Comparison of ENCODE assay signal across 8 cellular contexts in genomic region chr1:44213222-44214112, GRCh38. TPM values are rescaled to one million over a fixed set of nuclear protein-coding genes. Genes with fewer than 3 reads are reported as not detected.
DNase-seq lines count a peak whose midpoint lies in the region; ATAC-seq lines count a peak whose summit lies in the region.

A gene with protein sequence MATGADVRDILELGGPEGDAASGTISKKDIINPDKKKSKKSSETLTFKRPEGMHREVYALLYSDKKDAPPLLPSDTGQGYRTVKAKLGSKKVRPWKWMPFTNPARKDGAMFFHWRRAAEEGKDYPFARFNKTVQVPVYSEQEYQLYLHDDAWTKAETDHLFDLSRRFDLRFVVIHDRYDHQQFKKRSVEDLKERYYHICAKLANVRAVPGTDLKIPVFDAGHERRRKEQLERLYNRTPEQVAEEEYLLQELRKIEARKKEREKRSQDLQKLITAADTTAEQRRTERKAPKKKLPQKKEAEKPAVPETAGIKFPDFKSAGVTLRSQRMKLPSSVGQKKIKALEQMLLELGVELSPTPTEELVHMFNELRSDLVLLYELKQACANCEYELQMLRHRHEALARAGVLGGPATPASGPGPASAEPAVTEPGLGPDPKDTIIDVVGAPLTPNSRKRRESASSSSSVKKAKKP (plus strand): TSS chr1:44213471. CDS start chr1:44213754, 283 bp downstream.

- H2BK120ac ChIP-seq in mesendoderm (ENCODE audit: low read depth, low read length), result no peak within 1 kb of the TSS

- no peak within 1 kb of the TSS for H2BK15ac ChIP-seq in mesendoderm (replicated peaks; ENCODE audit: low read depth)

- no peaks in the 10 kb centered on the region for H3K9me3 ChIP-seq in BLaER1 treated with 17β-estradiol and CSF1 and Interleukin-3, amounts not matched to agents 10 nM and 100 nM (replicated peaks in 1 of 11)
- no peaks in the 10 kb centered on the region for H3K9me3 ChIP-seq in endocrine pancreas (ENCODE audit: control insufficient read depth, low read length)

- peak within 1 kb of the TSS; percentile 80 to 87 (median 85) for H3K9ac ChIP-seq in BLaER1 treated with 17β-estradiol and CSF1 and Interleukin-3, amounts not matched to agents 10 nM and 100 nM
- H3K9ac ChIP-seq in endocrine pancreas (ENCODE audit: control insufficient read depth, insufficient read depth, low read length) (peak within 1 kb of the TSS; percentile 83), mesendoderm (ENCODE audit: low read length) (peak within 1 kb of the TSS; percentile 91)

- peak within 1 kb of the TSS; percentile 76 to 97 (median 94) for H3K4me2 ChIP-seq in BLaER1 treated with 17β-estradiol and CSF1 and Interleukin-3, amounts not matched to agents 10 nM and 100 nM
- peak within 1 kb of the TSS; percentile 94 for H3K4me2 ChIP-seq in mesendoderm (ENCODE audit: low read length)

- H3K56ac ChIP-seq in mesendoderm (ENCODE audit: low read length), result peak within 1 kb of the TSS; percentile 99

- peak within 1 kb of the TSS; percentile 41 for H4K8ac ChIP-seq in mesendoderm (ENCODE audit: low read depth, low read length)

- peak within 1 kb of the TSS; percentile 99 for H4K5ac ChIP-seq in mesendoderm (ENCODE audit: low read length)

- no peaks in the 10 kb centered on the region for H3K27me3 ChIP-seq in BLaER1 treated with 17β-estradiol and CSF1 and Interleukin-3, amounts not matched to agents 10 nM and 100 nM
- H3K27me3 ChIP-seq in endocrine pancreas (ENCODE audit: control insufficient read depth, insufficient read depth, low read length) (no peaks in the 10 kb centered on the region), mesendoderm (ENCODE audit: insufficient read depth, low read length, poor library complexity) (no peaks in the 10 kb centered on the region)

- peak within 1 kb of the TSS; percentile 78 to 90 (median 88) for H3K4me3 ChIP-seq in BLaER1 treated with 17β-estradiol and CSF1 and Interleukin-3, amounts not matched to agents 10 nM and 100 nM
- H3K4me3 ChIP-seq in endocrine pancreas (ENCODE audit: control insufficient read depth, insufficient read depth, low read length), result peak within 1 kb of the TSS; percentile 84
- H3K4me3 ChIP-seq in mesendoderm (ENCODE audit: low read length), result peak within 1 kb of the TSS; percentile 91

- peaks cover 38 to 42% (median 39%) of the 10 kb centered on the region in 11 experiments for H3K36me3 ChIP-seq in BLaER1 treated with 17β-estradiol and CSF1 and Interleukin-3, amounts not matched to agents 10 nM and 100 nM
- H3K36me3 ChIP-seq in endocrine pancreas (ENCODE audit: control insufficient read depth, insufficient read depth, low read length) (no peaks in the 10 kb centered on the region), mesendoderm (ENCODE audit: control insufficient read depth, insufficient read depth, low read length) (no peaks in the 10 kb centered on the region)

- WGBS in mesendoderm (ENCODE audit: extremely low coverage, insufficient coverage, low lambda C conversion rate), result no CpG with 5 or more reads among the region's 44 CpGs

- H3K18ac ChIP-seq in mesendoderm (ENCODE audit: low read length), result no peak within 1 kb of the TSS

- H3K23ac ChIP-seq in mesendoderm (ENCODE audit: low read length), result no peak within 1 kb of the TSS

- peak within 1 kb of the TSS; percentile 73 for H3K4ac ChIP-seq in mesendoderm (ENCODE audit: low read depth, low read length)

- peaks cover 19 to 22% (median 21%) of the 10 kb centered on the region in 10 experiments for H3K4me1 ChIP-seq in BLaER1 treated with 17β-estradiol and CSF1 and Interleukin-3, amounts not matched to agents 10 nM and 100 nM
- H3K4me1 ChIP-seq in endocrine pancreas (ENCODE audit: control insufficient read depth, insufficient read depth, low read length) (no peaks in the 10 kb centered on the region), mesendoderm (ENCODE audit: control insufficient read depth, low read depth, low read length) (peaks cover 9% of the 10 kb centered on the region)

- H3K27ac ChIP-seq in BLaER1 treated with 17β-estradiol and CSF1 and Interleukin-3, amounts not matched to agents 10 nM and 100 nM, result peak within 1 kb of the TSS; percentile 68 to 89 (median 81)
- no peak within 1 kb of the TSS for H3K27ac ChIP-seq in mesendoderm (ENCODE audit: low read depth, low read length)

- DNase-seq in HT1080 (ENCODE audit: low read depth) (peak; percentile 75), NOMO-1 treated with dmso at 0.1 percent for 144 hours (lab: John Stamatoyannopoulos, UW; ENCODE audit: unreplicated experiment) (peak; percentile 78), mesendoderm (peak; percentile 86)
- DNase-seq in activated CD8-positive, alpha-beta memory T cell treated with anti-CD3 and anti-CD28 coated beads for 48 hours (ENCODE audit: low read depth in 2 of 3, low spot score in 2 of 3), result peak; percentile 72 to 83 (median 76)
- DNase-seq in stimulated activated CD8-positive, alpha-beta memory T cell treated with anti-CD3 and anti-CD28 coated beads, Interleukin-12 subunit alpha, Interleukin-12 subunit beta, amount 100 ng/mL, for 4 hours (ENCODE audit: low read depth), result peak; percentile 68

- H2BK5ac ChIP-seq in mesendoderm (ENCODE audit: low read length), result peak within 1 kb of the TSS; percentile 58

- peaks cover 0 to 15% (median 11%) of the 10 kb centered on the region in 11 experiments; a peak in 9 of 22 replicates for H4K20me1 ChIP-seq in BLaER1 treated with 17β-estradiol and CSF1 and Interleukin-3, amounts not matched to agents 10 nM and 100 nM

- peaks cover 9% of the 10 kb centered on the region for H3K79me1 ChIP-seq in mesendoderm (ENCODE audit: low read length)

- peak; percentile 59 for ATAC-seq in GM19455 (IDR thresholded peaks at IDR 0.05; ENCODE audit: unreplicated experiment)

- peak within 1 kb of the TSS; percentile 37 for H2AK5ac ChIP-seq in mesendoderm (ENCODE audit: low read length)

- H3K79me2 ChIP-seq in mesendoderm (ENCODE audit: control insufficient read depth, insufficient read depth, low read length), result peaks cover 6% of the 10 kb centered on the region

RNA-seq across cellular contexts. Expression of the gene that starts here (rescaled TPM):
- total RNA-seq in HT1080 (2014; rRNA removed; shearing (Covaris generic)), result 10.4 and 12.7 TPM in 2 replicates
- polyA plus RNA-seq in HT1080 (2015; cell fraction: cytosol; rRNA removed), result 16.1 and 17.3 TPM in 2 replicates
- polyA plus RNA-seq in HT1080 (2015; cell fraction: nucleus; rRNA removed), result 69.4 and 73.1 TPM in 2 replicates
- polyA plus RNA-seq in mesendoderm (2013, experiment 1 of 2), result 28.4 TPM
- polyA plus RNA-seq in mesendoderm (2013, experiment 2 of 2), result 27.4 TPM
